In the genomic region with DNA sequence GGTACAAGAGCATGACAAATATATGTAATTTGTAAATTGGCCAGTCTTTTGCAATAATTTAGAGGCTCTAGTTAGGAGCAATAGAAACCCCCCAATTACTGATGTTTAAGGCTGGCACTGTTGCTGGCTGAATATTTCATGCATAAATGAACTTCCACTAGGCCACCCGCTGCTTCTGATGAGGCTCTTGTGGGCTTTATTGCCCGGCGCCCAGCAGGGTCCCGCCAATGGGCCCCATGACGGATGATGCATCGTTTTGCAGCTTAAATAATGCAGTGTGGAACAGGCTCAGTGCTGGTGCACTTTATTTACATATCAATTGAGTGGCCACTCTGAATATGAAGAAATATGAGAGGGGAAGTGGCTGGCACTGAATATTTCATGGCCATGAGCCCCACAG, we compare ENCODE assay signal across 14 cellular contexts.
"Had no signal": no experiment of that assay in that cellular context is flagged by ENCODE, and none has a peak within 500 bp of the region (broad histone marks: within the 10 kb centered on the region; RNA-seq: fewer than 3 reads in every experiment).

No MANE protein-coding gene starts in this region.

- DNase-seq: activated B cell treated with CpG ODN at 0.5 μM for 24 hours; activated CD4-positive, alpha-beta T cell treated with anti-CD3 and anti-CD28 coated beads for 48 hours; activated CD8-positive, alpha-beta memory T cell treated with anti-CD3 and anti-CD28 coated beads, Interleukin-2, amount 50 U/mL, for 48 hours; activated gamma-delta T cell; activated T-cell treated with anti-CD3 and anti-CD28 coated beads, Interleukin-2, amount 50 U/mL, for 72 hours; caudate nucleus; left colon; naive B cell; stimulated activated CD4-positive, alpha-beta T cell treated with anti-CD3 and anti-CD28 coated beads, Interleukin-2, amount 100 ng/mL, for 24 hours; stomach; testis; upper lobe of right lung had no signal

- H3K36me3 ChIP-seq: neural progenitor cell, stomach, upper lobe of right lung had no signal

- H3K27me3 ChIP-seq: neural progenitor cell, testis, upper lobe of right lung had no signal

- H3K4me1 Mint-ChIP-seq: activated B cell treated with CpG ODN at 0.5 μM for 24 hours, naive B cell had no signal

- H3K36me3 Mint-ChIP-seq: neural progenitor cell had no signal

- ATAC-seq: activated naive CD4-positive, alpha-beta T cell treated with anti-CD3 and anti-CD28 coated beads, Interleukin-2, amount 50 U/mL, for 72 hours; activated T-cell treated with anti-CD3 and anti-CD28 coated beads, Interleukin-2, amount 50 U/mL, for 72 hours; left colon; upper lobe of right lung had no signal

- H3K4me3 ChIP-seq: neural progenitor cell, stomach, testis, upper lobe of right lung had no signal

- H3K4me1 ChIP-seq: stomach, testis, upper lobe of right lung had no signal

- H3K27ac Mint-ChIP-seq: activated B cell treated with CpG ODN at 0.5 μM for 24 hours; activated naive CD4-positive, alpha-beta T cell treated with anti-CD3 and anti-CD28 coated beads, Interleukin-2, amount 50 U/mL, for 72 hours; activated T-cell treated with anti-CD3 and anti-CD28 coated beads, Interleukin-2, amount 50 U/mL, for 72 hours; naive B cell; neural progenitor cell had no signal

- H3K27ac ChIP-seq: neural progenitor cell, stomach, testis, upper lobe of right lung had no signal

- H3K4me2 ChIP-seq: neural progenitor cell had no signal

- H3K9me3 ChIP-seq: testis, upper lobe of right lung had no signal

- H3K4me3 Mint-ChIP-seq: activated B cell treated with CpG ODN at 0.5 μM for 24 hours; activated T-cell treated with anti-CD3 and anti-CD28 coated beads, Interleukin-2, amount 50 U/mL, for 72 hours; naive B cell; neural progenitor cell had no signal

- H3K9ac ChIP-seq: neural progenitor cell had no signal

- H2AFZ ChIP-seq: neural progenitor cell had no signal

- H3K9me3 Mint-ChIP-seq: activated B cell treated with CpG ODN at 0.5 μM for 24 hours had no signal
